8 cellular contexts compared by ENCODE assay signal in genomic region chr12:96399919-96400630, GRCh38. TPM values are rescaled to one million over a fixed set of nuclear protein-coding genes. Genes with fewer than 3 reads are reported as not detected.
DNase-seq lines count a peak whose midpoint lies in the region; ATAC-seq and TF ChIP-seq lines count a peak whose summit lies in the region.

Gene CDK17, minus strand, starts transcription at chr12:96400439. Its CDS starts 65,603 bp downstream, at chr12:96334836.

- in situ Hi-C loops in mammary epithelial cell (cut with MboI; ENCODE audit: low sequenced_read_pairs in 2 of 2), result loop anchor here in 1 of 2 donors (10.0 to 25.0 kb wide), 2 partner anchors 95 to 338 kb away; no protein-coding TSS in a partner anchor

- no peaks in the 10 kb centered on the region for H3K27me3 ChIP-seq in mammary epithelial cell (ENCODE audit: insufficient read depth, low read length)
- H3K27me3 ChIP-seq in spleen (replicated peaks in 1 of 7), result no peaks in the 10 kb centered on the region

- dilution Hi-C loops in mammary epithelial cell (cut with HindIII; ENCODE audit: low sequenced_read_pairs), result loop anchor here (5.0 kb wide), 1 partner anchor 87 kb away; the partner anchor contains the start of gene CFAP54

- TF ChIP-seq CTCF in AG04449 (IDR thresholded peaks at IDR 0.05; ENCODE audit: insufficient read depth, low read length, missing control alignments) (peak; percentile 43), WI38 (IDR thresholded peaks at IDR 0.05; ENCODE audit: low read depth, low read length) (no peak), mammary epithelial cell (conservative IDR thresholded peaks at IDR 0.05 in 1 of 2, IDR thresholded peaks at IDR 0.05 in 1 of 2; ENCODE audit: extremely low read depth in 1 of 2, insufficient read depth in 1 of 2, low read depth in 1 of 2, low read length in 2 of 2) (peak in 1 of 2 donors; percentile 44), spleen (IDR thresholded peaks at IDR 0.05 in 8 of 11, conservative IDR thresholded peaks at IDR 0.05 in 3 of 11) (peak in 8 of 11 experiments; percentile 15 to 83 (median 56))

- H4K20me1 ChIP-seq in mammary epithelial cell (ENCODE audit: insufficient read depth, low read length), result no peaks in the 10 kb centered on the region

- TF ChIP-seq POLR2A in spleen (IDR thresholded peaks at IDR 0.05), result peak in 1 of 3 donors; percentile 70

- H3K27ac ChIP-seq in mammary epithelial cell (ENCODE audit: insufficient read depth, low read depth, low read length) (peak within 1 kb of the TSS; percentile 88), spleen (peak within 1 kb of the TSS; percentile 98 to 100 (median 99))

- H3K36me3 ChIP-seq in mammary epithelial cell (ENCODE audit: insufficient read depth, low read length) (no peaks in the 10 kb centered on the region), spleen (peaks cover 0 to under 1% (median 0%) of the 10 kb centered on the region in 6 donors)

- H3K79me2 ChIP-seq in mammary epithelial cell (ENCODE audit: insufficient read depth, low read length), result peaks cover 51% of the 10 kb centered on the region

- peak within 1 kb of the TSS; percentile 91 for H3K4me2 ChIP-seq in mammary epithelial cell (ENCODE audit: insufficient read depth, low read depth, low read length)

- CTCF ChIA-PET in AG04449 (lab: Yijun Ruan, JAX) (interaction anchor here (0.7 to 7.7 kb wide), 43 partner anchors 9 to 343 kb away, joined by 3 to 114 read pairs (median 5); partner anchors contain the start of gene CFAP54), mammary epithelial cell (lab: Charles Lee; ENCODE audit: low non-redundant PET) (interaction anchor here (0.5 to 0.7 kb wide), 3 partner anchors 46 to 88 kb away, joined by 3 to 7 read pairs (median 6); no protein-coding TSS in a partner anchor)

- TSS peak; percentile 19 for BruUV-seq in mammary epithelial cell (replicated peaks; lab: Mats Ljungman, UMichigan)

- WGBS in mammary epithelial cell (ENCODE audit: low coverage, missing lambda C conversion rate), result 8% methylated on average over 5 of the region's 112 CpGs
- 0 to 1% (median 1%) methylated on average over 36 to 112 of the region's 112 CpGs for WGBS in spleen, 5 donors

- H3K4me3 ChIP-seq in AG04449 (ENCODE audit: low read depth, low read length) (peak within 1 kb of the TSS; percentile 82), WI38 (ENCODE audit: low read depth, low read length) (peak within 1 kb of the TSS; percentile 91), mammary epithelial cell (replicated peaks in 1 of 3; ENCODE audit: insufficient read depth in 1 of 3, low read depth in 2 of 3, low read length in 3 of 3) (peak within 1 kb of the TSS; percentile 66 to 83 (median 74)), spleen (peak within 1 kb of the TSS; percentile 71 to 96 (median 88))

- H3K4me1 ChIP-seq in mammary epithelial cell (ENCODE audit: insufficient read depth, low read length), result peaks cover 9% of the 10 kb centered on the region
- peaks cover 35 to 60% (median 48%) of the 10 kb centered on the region in 6 donors for H3K4me1 ChIP-seq in spleen

- intact Hi-C loops in mammary epithelial cell (cut with micrococcal nuclease) (loop anchor here (1.0 to 5.0 kb wide), 5 partner anchors 17 to 338 kb away; no protein-coding TSS in a partner anchor), spleen (cut with DNase I; ENCODE audit: low total_unique reads) (loop anchor here (10.0 kb wide), 3 partner anchors 85 to 335 kb away; partner anchors contain the start of gene CFAP54)

- H2AFZ ChIP-seq in mammary epithelial cell (ENCODE audit: low read depth, low read length), result peak within 1 kb of the TSS; percentile 78

- DNase-seq in AG04449 (ENCODE audit: low read depth, low spot score), result no peak
- DNase-seq in NCI-H2196 (lab: John Stamatoyannopoulos, UW; ENCODE audit: unreplicated experiment), result peak; percentile 75
- peak; percentile 80 for DNase-seq in mammary epithelial cell
- peak; percentile 88 for DNase-seq in inferior parietal cortex (ENCODE audit: extremely low spot score)
- peak; percentile 97 for DNase-seq in spleen

- peak within 1 kb of the TSS; percentile 83 for H3K9ac ChIP-seq in mammary epithelial cell (ENCODE audit: insufficient read depth, low read length)

- POLR2A ChIA-PET in AG04449 (lab: Yijun Ruan, JAX), result interaction anchor here (0.6 to 2.5 kb wide), 11 partner anchors 9 to 180 kb away, joined by 3 to 13 read pairs (median 4); partner anchors contain the start of gene CFAP54

- no peaks in the 10 kb centered on the region for H3K9me3 ChIP-seq in mammary epithelial cell (replicated peaks; ENCODE audit: insufficient read depth, low read length)
- H3K9me3 ChIP-seq in spleen, result no peaks in the 10 kb centered on the region

- ATAC-seq in GM18870 (IDR thresholded peaks at IDR 0.05; ENCODE audit: unreplicated experiment), result peak; percentile 24
- ATAC-seq in HG03135 (IDR thresholded peaks at IDR 0.05; ENCODE audit: unreplicated experiment), result peak; percentile 51

RNA-seq across cellular contexts. Expression of gene CDK17, which starts in this region (rescaled TPM):
- total RNA-seq in mammary epithelial cell (10 to 100 TPM; 42.5 to 64.2 TPM), spleen (100 to 1,000 TPM in 1 of 7 donors, 10 to 100 TPM in 6; 56.6 to 108 (median 71.6) TPM)
- polyA plus RNA-seq in mammary epithelial cell (10.7 TPM), spleen (10 to 100 TPM; 12.9 to 18.0 (median 15.8) TPM)
- 112 TPM for polyA minus RNA-seq in mammary epithelial cell
